Comparison of ENCODE assay signal across 14 cellular contexts in genomic region chr10:122082616-122083477, GRCh38.
DNase-seq lines count a peak whose midpoint lies in the region; ATAC-seq and TF ChIP-seq lines count a peak whose summit lies in the region.
"Had no signal": no experiment of that assay in that cellular context is flagged by ENCODE, and none has a peak within 500 bp of the region (broad histone marks: within the 10 kb centered on the region; RNA-seq: fewer than 3 reads in every experiment).

No MANE protein-coding gene starts in this region.

- H3K9me3 Mint-ChIP-seq in GM23338 (no peaks in the 10 kb centered on the region), endodermal cell (no peaks in the 10 kb centered on the region)
- H3K9me3 Mint-ChIP-seq: H9 had no signal

- no peak overlapping the region for H3K4me2 ChIP-seq in GM23338

- no peak overlapping the region for H2AFZ ChIP-seq in GM23338

- H3K4me1 ChIP-seq in GM23338 (ENCODE audit: insufficient read depth) (no peaks in the 10 kb centered on the region; the same call in 1 of the 2 replicates), HEK293 (ENCODE audit: control insufficient read depth, insufficient read depth, low read length) (no peaks in the 10 kb centered on the region), endodermal cell (ENCODE audit: control insufficient read depth, insufficient read depth, low read length) (no peaks in the 10 kb centered on the region), vagina (peaks cover 14% of the 10 kb centered on the region)
- H3K4me1 ChIP-seq: BE2C had no signal

- H3K9ac ChIP-seq in endodermal cell (ENCODE audit: extremely low read depth, low read length, poor library complexity, severe bottlenecking) = no peak overlapping the region

- no peaks in the 10 kb centered on the region for H3F3A ChIP-seq in GM23338 (replicated peaks; ENCODE audit: low read depth)

- no peak overlapping the region for H3K27ac Mint-ChIP-seq in GM23338
- no peak overlapping the region for H3K27ac Mint-ChIP-seq in endodermal cell
- H3K27ac Mint-ChIP-seq: CD4-positive, alpha-beta memory T cell; H9 had no signal

- H4K20me1 ChIP-seq in GM23338 (replicated peaks; ENCODE audit: insufficient read depth) = no peaks in the 10 kb centered on the region

- no peaks in the 10 kb centered on the region for H3K9me2 ChIP-seq in GM23338 (ENCODE audit: insufficient read depth)

- WGBS in endodermal cell (ENCODE audit: insufficient coverage in 1 of 2, insufficient read length in 1 of 2), 2 experiments = 94 to 97% methylated on average over 9 to 21 of the region's 21 CpGs

- DNase-seq in GM23338 (ENCODE audit: low spot score) = no peak
- peak; percentile 33 for DNase-seq in endodermal cell
- no peak for DNase-seq in vagina (ENCODE audit: extremely low spot score in 2 of 2)
- DNase-seq in MV-4-11 (lab: John Stamatoyannopoulos, UW) = no peak
- DNase-seq: BE2C; CD4-positive, alpha-beta memory T cell; DMS153; DMS79; GDM1; GOT3; H9 had no signal

- POLR2A ChIA-PET in HEK293 (lab: Yijun Ruan, JAX) = no interaction called here

- H3K4me3 Mint-ChIP-seq in GM23338 = no peak overlapping the region
- H3K4me3 Mint-ChIP-seq in endodermal cell = no peak overlapping the region
- H3K4me3 Mint-ChIP-seq: CD4-positive, alpha-beta memory T cell had no signal

- intact Hi-C loops in vagina (cut with DNase I) = no loop called here

- H3K4me3 ChIP-seq in GM23338 (no peak overlapping the region), HEK293 (ENCODE audit: low read depth, low read length) (no peak overlapping the region), endodermal cell (ENCODE audit: low read length) (no peak overlapping the region), vagina (no peak overlapping the region)

- peaks cover 2% of the 10 kb centered on the region; the same call in 1 of the 3 replicates for H3K4me1 Mint-ChIP-seq in GM23338
- H3K4me1 Mint-ChIP-seq in endodermal cell = no peaks in the 10 kb centered on the region
- H3K4me1 Mint-ChIP-seq: CD4-positive, alpha-beta memory T cell had no signal

- H3K27ac ChIP-seq in GM23338 (ENCODE audit: low read depth) (no peak overlapping the region), HEK293 (ENCODE audit: extremely low read depth, low read depth, low read length) (no peak overlapping the region), endodermal cell (ENCODE audit: low read depth, low read length) (no peak overlapping the region), vagina (peak overlapping the region; percentile 17)
- H3K27ac ChIP-seq: C4-2B had no signal

- CTCF ChIA-PET in HEK293 (lab: Yijun Ruan, JAX) = no interaction called here

- ATAC-seq in GM23338 = peak; percentile 38
- no peak for ATAC-seq in GM19324 (IDR thresholded peaks at IDR 0.05; ENCODE audit: low FRiP score, unreplicated experiment)

- H3K36me3 ChIP-seq in GM23338 (ENCODE audit: insufficient read depth) = no peaks in the 10 kb centered on the region
- no peaks in the 10 kb centered on the region for H3K36me3 ChIP-seq in HEK293 (ENCODE audit: control insufficient read depth in 2 of 2, insufficient read depth in 1 of 2, low read length in 2 of 2)
- no peaks in the 10 kb centered on the region for H3K36me3 ChIP-seq in endodermal cell (ENCODE audit: control insufficient read depth, insufficient read depth, low read length)
- H3K36me3 ChIP-seq in vagina = no peaks in the 10 kb centered on the region
- H3K36me3 ChIP-seq: BE2C had no signal

- H3K36me3 Mint-ChIP-seq in GM23338 (ENCODE audit: low read depth) (no peaks in the 10 kb centered on the region; the same call in 2 of the 3 replicates), endodermal cell (ENCODE audit: low read depth) (no peaks in the 10 kb centered on the region)
- H3K36me3 Mint-ChIP-seq: CD4-positive, alpha-beta memory T cell had no signal

- H3K27me3 Mint-ChIP-seq in GM23338 (ENCODE audit: insufficient read depth, low read depth, poor library complexity) = peaks cover 5% of the 10 kb centered on the region
- peaks cover 9% of the 10 kb centered on the region for H3K27me3 Mint-ChIP-seq in endodermal cell (ENCODE audit: insufficient read depth)

- H3K27me3 ChIP-seq in GM23338 (ENCODE audit: insufficient read depth) (no peaks in the 10 kb centered on the region), endodermal cell (ENCODE audit: control insufficient read depth, insufficient read depth, low read length, poor library complexity, severe bottlenecking) (no peaks in the 10 kb centered on the region), vagina (no peaks in the 10 kb centered on the region)
- H3K27me3 ChIP-seq: BE2C had no signal

- no peaks in the 10 kb centered on the region for H3K79me2 ChIP-seq in GM23338 (replicated peaks; ENCODE audit: insufficient read depth)

- H3K9me3 ChIP-seq in HEK293 (ENCODE audit: control insufficient read depth, insufficient read depth, low read depth, low read length) = no peaks in the 10 kb centered on the region
- no peaks in the 10 kb centered on the region for H3K9me3 ChIP-seq in endodermal cell (ENCODE audit: control insufficient read depth, low read length)
- no peaks in the 10 kb centered on the region for H3K9me3 ChIP-seq in vagina
- H3K9me3 ChIP-seq: BE2C had no signal

- TF ChIP-seq CTCF in GM23338 (conservative IDR thresholded peaks at IDR 0.05; ENCODE audit: low read depth in 2 of 2) (no peak), HEK293 (tag by site-specific recombination; IDR thresholded peaks at IDR 0.05) (no peak), endodermal cell (conservative IDR thresholded peaks at IDR 0.05) (no peak), vagina (IDR thresholded peaks at IDR 0.05) (no peak)

- no peak for TF ChIP-seq POLR2A in vagina (IDR thresholded peaks at IDR 0.05)

TF ChIP-seq in GM23338, 12 proteins besides CTCF, POLR2A, EP300 and RAD21:
- TF ChIP-seq STAT1 (IDR thresholded peaks at IDR 0.05; ENCODE audit: unreplicated experiment) (no peak), ZNF114 (CRISPR knock-in tag; IDR thresholded peaks at IDR 0.05) (no peak)

TF ChIP-seq in HEK293, 187 proteins besides CTCF, POLR2A, EP300 and RAD21:
- TF ChIP-seq GLIS1 (tag by site-specific recombination; IDR thresholded peaks at IDR 0.05) = peak; percentile 86
- no peak for TF ChIP-seq MYNN (tag by site-specific recombination; IDR thresholded peaks at IDR 0.05; ENCODE audit: borderline replicate concordance)
- TF ChIP-seq YY2 (tag by site-specific recombination; IDR thresholded peaks at IDR 0.05) = no peak
- TF ChIP-seq FEZF1 (tag by site-specific recombination; IDR thresholded peaks at IDR 0.05) = no peak
- peak; percentile 89 for TF ChIP-seq ZIC2 (tag by site-specific recombination; IDR thresholded peaks at IDR 0.05)
